5 cellular contexts compared by ENCODE assay signal in genomic region chr11:68022531-68022930, GRCh38.
"Had no signal": no experiment of that assay in that cellular context is flagged by ENCODE, and none has a peak within 500 bp of the region (broad histone marks: within the 10 kb centered on the region; RNA-seq: fewer than 3 reads in every experiment).

No MANE protein-coding gene starts in this region.

- H2AFZ ChIP-seq: GM23248 had no signal

- H3K9ac ChIP-seq: GM23248 had no signal

- H3K4me3 ChIP-seq: GM23248, HAP-1 had no signal

- H3K36me3 ChIP-seq: HAP-1 had no signal

- H3K4me1 ChIP-seq: HAP-1 had no signal

- H3K27ac ChIP-seq: GM23248 had no signal

- DNase-seq: GM23248, GOT3, H7, KBM-7 had no signal
